ENCODE assay signal across 8 cellular contexts in the genomic region with DNA sequence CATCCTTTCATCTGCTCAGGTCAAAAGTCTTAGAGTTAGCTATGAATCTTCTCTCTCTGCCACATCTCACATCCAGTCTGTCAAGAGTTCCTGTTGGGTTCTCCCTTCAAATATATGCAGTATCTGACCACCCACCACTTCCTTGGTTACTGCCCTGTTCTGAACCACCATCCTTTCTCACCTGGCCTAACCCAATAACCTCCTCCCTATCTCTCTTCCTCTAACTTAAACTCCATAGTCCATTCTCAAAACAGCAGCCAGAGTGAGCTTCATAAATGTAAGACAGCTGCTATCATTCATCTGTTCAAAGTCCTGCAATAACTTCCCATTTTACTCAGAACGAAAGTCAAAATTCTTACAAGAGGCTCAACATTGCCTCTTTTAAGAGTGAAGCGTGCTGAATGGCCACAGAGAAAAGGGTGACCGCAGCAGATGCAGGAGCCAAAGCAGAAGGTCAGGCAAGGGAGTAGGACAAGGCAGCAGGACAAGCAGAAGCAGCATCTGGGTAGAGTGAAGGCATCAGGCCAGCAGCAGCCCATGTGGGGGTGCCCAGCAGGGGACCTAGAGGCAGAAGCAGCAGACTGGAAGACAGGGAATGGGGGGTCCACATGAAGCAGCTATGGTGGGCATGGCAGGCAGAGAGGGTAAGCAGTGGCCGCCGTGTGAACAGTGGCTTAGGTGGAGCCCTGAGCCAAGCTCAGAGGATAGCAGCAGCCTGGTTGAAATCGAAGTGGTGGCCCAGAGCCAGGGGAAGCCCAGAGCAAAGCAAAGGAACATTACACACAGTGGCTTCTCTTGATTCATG. TPM values are rescaled to one million over a fixed set of nuclear protein-coding genes. Genes with fewer than 3 reads are reported as not detected.
A peak's percentile ranks its signal among the peaks of the same experiment; 100 is the strongest.
DNase-seq lines count a peak whose midpoint lies in the region; ATAC-seq and TF ChIP-seq lines count a peak whose summit lies in the region.

No MANE protein-coding gene starts in this region.

- H3K4me3 Mint-ChIP-seq in memory B cell, result no peak overlapping the region

- no peak overlapping the region for H3K27ac Mint-ChIP-seq in memory B cell

- no peaks in the 10 kb centered on the region for H3K36me3 ChIP-seq in brain microvascular endothelial cell (replicated peaks)

- no peak overlapping the region for H3K27ac ChIP-seq in brain microvascular endothelial cell

- ATAC-seq in GM18870 (IDR thresholded peaks at IDR 0.05; ENCODE audit: unreplicated experiment) (peak; percentile 94), HG02610 (IDR thresholded peaks at IDR 0.05; ENCODE audit: unreplicated experiment) (peak; percentile 86), memory B cell (ENCODE audit: low read depth) (peak; percentile 81)

- peaks cover 14% of the 10 kb centered on the region for H3K4me1 Mint-ChIP-seq in memory B cell

- in situ Hi-C loops in brain microvascular endothelial cell (cut with HindIII; ENCODE audit: low pct_ligation_motif_present, low sequenced_read_pairs), result no loop called here

- no peak overlapping the region for H3K4me3 ChIP-seq in brain microvascular endothelial cell (ENCODE audit: low read depth, low read length)

- H3K27me3 Mint-ChIP-seq in memory B cell, result no peaks in the 10 kb centered on the region

- no peak for TF ChIP-seq CTCF in brain microvascular endothelial cell (IDR thresholded peaks at IDR 0.05; ENCODE audit: low read depth, low read length, missing control alignments)

- peaks cover 7% of the 10 kb centered on the region for H3K36me3 Mint-ChIP-seq in memory B cell

- DNase-seq in NOMO-1 (lab: John Stamatoyannopoulos, UW; ENCODE audit: unreplicated experiment in 2 of 2), result peak; percentile 63 to 96
- peak; percentile 22 to 41 for DNase-seq in memory B cell (ENCODE audit: low spot score in 2 of 2)
- DNase-seq in brain microvascular endothelial cell, result no peak
- DNase-seq in activated CD8-positive, alpha-beta memory T cell treated with anti-CD3 and anti-CD28 coated beads for 24 hours, result no peak
- no peak for DNase-seq in superior temporal gyrus (ENCODE audit: extremely low spot score)
- no peak for DNase-seq in SK-N-DZ (ENCODE audit: low spot score)

- no peaks in the 10 kb centered on the region for H3K27me3 ChIP-seq in brain microvascular endothelial cell (replicated peaks)

- H3K9me3 Mint-ChIP-seq in memory B cell, result no peaks in the 10 kb centered on the region

RNA-seq across cellular contexts. Expression of a gene that starts 39.3 kb away (rescaled TPM):
- polyA plus RNA-seq in SK-N-DZ (2014; cell fraction: cytosol; rRNA removed), result 13.8 and 14.2 TPM in 2 replicates
- polyA plus RNA-seq in SK-N-DZ (2014; cell fraction: nucleus; rRNA removed), result 9.7 TPM in 2 replicates

RNA-seq across cellular contexts. Expression of a gene that starts 53.8 kb away (rescaled TPM):
- 15.4 and 17.6 TPM in 2 replicates for polyA plus RNA-seq in SK-N-DZ (2014; cell fraction: cytosol; rRNA removed)
- 6.4 and 13.2 TPM in 2 replicates for polyA plus RNA-seq in SK-N-DZ (2014; cell fraction: nucleus; rRNA removed)

RNA-seq across cellular contexts. Expression of a gene that starts 59.5 kb away (rescaled TPM):
- 640 and 713 TPM in 2 replicates for polyA plus RNA-seq in SK-N-DZ (2014; cell fraction: cytosol; rRNA removed)
- polyA plus RNA-seq in SK-N-DZ (2014; cell fraction: nucleus; rRNA removed), result 378 and 497 TPM in 2 replicates

Comparison
In these comparisons a context has a peak if more than half of its experiments do, and no peak if none do; other contexts are left out.
1. DNase-seq: peak in NOMO-1 (2 of 2) and memory B cell (2 of 2); none in brain microvascular endothelial cell (single experiment), activated CD8-positive, alpha-beta memory T cell treated with anti-CD3 and anti-CD28 coated beads for 24 hours (single experiment), superior temporal gyrus (single experiment) and SK-N-DZ (single experiment).
2. Peak in every context shown above with its lines, with median percentiles within 50 percentile points of each other: ATAC-seq.